In genomic region chr17:39134878-39135277, GRCh38 we compare ENCODE assay signal across 20 cellular contexts. TPM values are rescaled to one million over a fixed set of nuclear protein-coding genes. Genes with fewer than 3 reads are reported as not detected.
"Had no signal": no experiment of that assay in that cellular context is flagged by ENCODE, and none has a peak within 500 bp of the region (broad histone marks: within the 10 kb centered on the region; RNA-seq: fewer than 3 reads in every experiment).

No MANE protein-coding gene starts in this region.

- H3K4me3 ChIP-seq: adrenal gland, dorsolateral prefrontal cortex, left lung, right atrium auricular region, tibial artery, uterus had no signal

- H3K36me3 ChIP-seq: adrenal gland, left lung, right atrium auricular region, tibial artery, uterus, WERI-Rb-1 had no signal

- H3K27ac Mint-ChIP-seq: activated naive CD4-positive, alpha-beta T cell treated with anti-CD3 and anti-CD28 coated beads, Interleukin-2, amount 10 ng/mL, durations not matched to agents 7 days and 5 days; activated T-helper 17 cell treated with anti-CD3 and anti-CD28 coated beads, Interleukin-2, amount 50 U/mL, for 72 hours; naive B cell had no signal

- H3K27ac ChIP-seq: adrenal gland, dorsolateral prefrontal cortex, foreskin keratinocyte, left lung, right atrium auricular region, tibial artery, uterus, WERI-Rb-1 had no signal

- H3K9me3 Mint-ChIP-seq: activated naive CD4-positive, alpha-beta T cell treated with anti-CD3 and anti-CD28 coated beads, Interleukin-2, amount 10 ng/mL, durations not matched to agents 7 days and 5 days; activated T-helper 17 cell treated with anti-CD3 and anti-CD28 coated beads, Interleukin-2, amount 50 U/mL, for 72 hours; naive B cell had no signal

- H3K4me1 ChIP-seq: adrenal gland, left lung, right atrium auricular region, tibial artery, uterus had no signal

- H3K4me1 Mint-ChIP-seq: activated naive CD4-positive, alpha-beta T cell treated with anti-CD3 and anti-CD28 coated beads, Interleukin-2, amount 10 ng/mL, durations not matched to agents 7 days and 5 days; activated T-helper 17 cell treated with anti-CD3 and anti-CD28 coated beads, Interleukin-2, amount 50 U/mL, for 72 hours; naive B cell had no signal

- DNase-seq: activated CD4-positive, alpha-beta T cell treated with anti-CD3 and anti-CD28 coated beads for 4 hours; activated CD8-positive, alpha-beta memory T cell treated with anti-CD3 and anti-CD28 coated beads for 24 hours; activated naive CD4-positive, alpha-beta T cell treated with anti-CD3 and anti-CD28 coated beads, Interleukin-2, amount 10 ng/mL, durations not matched to agents 7 days and 5 days; activated T-cell treated with anti-CD3 and anti-CD28 coated beads for 4 hours; adrenal gland; dorsolateral prefrontal cortex; foreskin keratinocyte; head of caudate nucleus; islet precursor cell; left lung; naive B cell; small intestine; T-helper 9 cell; tibial artery; uterus; WERI-Rb-1 had no signal

- H3K27me3 ChIP-seq: adrenal gland, dorsolateral prefrontal cortex, left lung, right atrium auricular region, uterus had no signal

- H3K27me3 Mint-ChIP-seq: activated T-helper 17 cell treated with anti-CD3 and anti-CD28 coated beads, Interleukin-2, amount 50 U/mL, for 72 hours had no signal

- H3K4me3 Mint-ChIP-seq: activated naive CD4-positive, alpha-beta T cell treated with anti-CD3 and anti-CD28 coated beads, Interleukin-2, amount 10 ng/mL, durations not matched to agents 7 days and 5 days; activated T-helper 17 cell treated with anti-CD3 and anti-CD28 coated beads, Interleukin-2, amount 50 U/mL, for 72 hours; naive B cell had no signal

- H3K36me3 Mint-ChIP-seq: activated naive CD4-positive, alpha-beta T cell treated with anti-CD3 and anti-CD28 coated beads, Interleukin-2, amount 10 ng/mL, durations not matched to agents 7 days and 5 days; naive B cell had no signal

- ATAC-seq: activated T-helper 17 cell treated with anti-CD3 and anti-CD28 coated beads, Interleukin-2, amount 50 U/mL, for 72 hours; esophagus mucosa; foreskin keratinocyte; left lung had no signal

- H3K9me3 ChIP-seq: adrenal gland, left lung, right atrium auricular region, tibial artery, uterus had no signal

RNA-seq across cellular contexts. Expression of gene ARL5C, which starts 31.1 kb away (rescaled TPM):
- total RNA-seq: activated T-helper 17 cell treated with anti-CD3 and anti-CD28 coated beads, Interleukin-2, amount 50 U/mL, for 72 hours; adrenal gland; esophagus mucosa; foreskin keratinocyte; left lung; posterior vena cava; right atrium auricular region; uterus had no signal
- polyA plus RNA-seq: adrenal gland, foreskin keratinocyte, small intestine had no signal
